In the genomic region with DNA sequence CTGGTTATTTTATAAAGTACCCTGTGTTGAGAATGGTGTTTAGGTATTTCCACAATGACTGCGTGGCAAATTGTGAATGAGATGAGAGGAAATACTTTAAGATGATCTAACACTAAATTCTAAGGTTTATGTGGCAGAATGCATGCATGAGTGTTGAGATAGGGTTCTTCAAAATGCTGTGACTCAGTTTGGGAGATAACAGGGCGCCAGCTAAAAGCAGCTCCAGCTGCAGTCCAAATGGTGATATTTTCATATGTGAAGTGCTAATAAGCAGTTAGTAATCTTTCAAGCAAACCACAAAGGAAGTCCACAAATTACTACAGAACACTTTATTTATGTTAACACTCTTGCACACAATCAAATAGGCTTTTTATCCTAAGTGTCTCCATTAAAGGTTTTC, we compare ENCODE assay signal across 1 cellular context.
TF ChIP-seq lines count a peak whose summit lies in the region.

No MANE protein-coding gene starts in this region.

TF ChIP-seq in K562, 482 proteins besides CTCF, POLR2A, EP300 and RAD21 (continued from another document and continues in another):
- TF ChIP-seq MEIS2 (IDR thresholded peaks at IDR 0.05; ENCODE audit: partially characterized antibody) (peak; percentile 42), GATAD2A (IDR thresholded peaks at IDR 0.05) (0 out of 2 replicates have a peak, but pooled peaks have one; percentile 42), PML (IDR thresholded peaks at IDR 0.05; ENCODE audit: low read length) (peak; percentile 58; the same call in 1 of the 2 replicates), NCOA6 (IDR thresholded peaks at IDR 0.05) (no peak), ZNF668 (CRISPR knock-in tag; IDR thresholded peaks at IDR 0.05) (no peak), KDM1A (IDR thresholded peaks at IDR 0.05) (peak in 1 of 2 experiments; percentile 36; a peak in 1 of 4 replicates), CC2D1A (IDR thresholded peaks at IDR 0.05) (peak; percentile 41; the same call in 1 of the 2 replicates), NUFIP1 (IDR thresholded peaks at IDR 0.05; ENCODE audit: partially characterized antibody) (peak; percentile 39), ZNF41 (CRISPR knock-in tag; conservative IDR thresholded peaks at IDR 0.05) (no peak), ARID1B (IDR thresholded peaks at IDR 0.05) (peak; percentile 86), MTA2 (IDR thresholded peaks at IDR 0.05; ENCODE audit: low read depth) (0 out of 2 replicates have a peak, but pooled peaks have one; percentile 23), GATAD2B (IDR thresholded peaks at IDR 0.05; ENCODE audit: borderline replicate concordance) (no peak), MEF2A (IDR thresholded peaks at IDR 0.05; ENCODE audit: control insufficient read depth, low read depth, low read length) (peak; percentile 64; the same call in 1 of the 2 replicates), TRIM28 (IDR thresholded peaks at IDR 0.05) (peak; percentile 96), TEAD4 (IDR thresholded peaks at IDR 0.05; ENCODE audit: low read length) (peak; percentile 90), TEAD4 (CRISPR knock-in tag; IDR thresholded peaks at IDR 0.05; ENCODE audit: borderline replicate concordance) (no peak), MXI1 (IDR thresholded peaks at IDR 0.05; ENCODE audit: low read depth, low read length) (no peak), SOX6 (IDR thresholded peaks at IDR 0.05) (peak; percentile 17; the same call in 1 of the 2 replicates), NFE2 (IDR thresholded peaks at IDR 0.05; ENCODE audit: low read depth) (peak; percentile 41), CREM (IDR thresholded peaks at IDR 0.05; ENCODE audit: low read depth) (0 out of 2 replicates have a peak, but pooled peaks have one; percentile 22), DPF2 (IDR thresholded peaks at IDR 0.05) (peak; percentile 88), ZNF175 (CRISPR knock-in tag; IDR thresholded peaks at IDR 0.05; ENCODE audit: low read depth) (0 out of 2 replicates have a peak, but pooled peaks have one; percentile 48), RB1 (IDR thresholded peaks at IDR 0.05; ENCODE audit: low read depth) (no peak), PCBP1 (IDR thresholded peaks at IDR 0.05; ENCODE audit: low read depth, low read length, poor library complexity, severe bottlenecking) (no peak), NCOA1 (IDR thresholded peaks at IDR 0.05; ENCODE audit: low read depth) (peak; percentile 32; the same call in 1 of the 2 replicates), CBX3 (IDR thresholded peaks at IDR 0.05; ENCODE audit: borderline replicate concordance in 1 of 2, low read length in 2 of 2) (peak in 1 of 2 experiments; percentile 98; a peak in 2 of 3 replicates), RBM17 (IDR thresholded peaks at IDR 0.05; ENCODE audit: borderline replicate concordance, low read depth, low read length) (no peak), TAL1 (IDR thresholded peaks at IDR 0.05) (peak; percentile 74), FUS (optimal IDR thresholded peaks at IDR 0.05; ENCODE audit: low read depth, low read length) (no peak), MAZ (CRISPR knock-in tag; conservative IDR thresholded peaks at IDR 0.05 in 1 of 2, IDR thresholded peaks at IDR 0.05 in 1 of 2) (0 out of 4 replicates have a peak, but pooled peaks of 1 of the 2 experiments have one; percentile 20), HDAC1 (IDR thresholded peaks at IDR 0.05) (peak in 1 of 2 experiments; percentile 61; a peak in 1 of 4 replicates), GATA2 (CRISPR knock-in tag; IDR thresholded peaks at IDR 0.05) (peak; percentile 71), STAT5A (IDR thresholded peaks at IDR 0.05; ENCODE audit: borderline replicate concordance, low read length) (peak; percentile 69), SMARCE1 (IDR thresholded peaks at IDR 0.05) (peak; percentile 63; the same call in 1 of the 2 replicates), TCF3 (CRISPR knock-in tag; IDR thresholded peaks at IDR 0.05) (peak; percentile 86), POLR2AphosphoS5 (IDR thresholded peaks at IDR 0.05; ENCODE audit: control insufficient read depth, insufficient read depth, low read depth, low read length) (peak; percentile 68; the same call in 1 of the 2 replicates), TRIM24 (IDR thresholded peaks at IDR 0.05) (peak; percentile 80 to 87), CBX5 (IDR thresholded peaks at IDR 0.05; ENCODE audit: borderline replicate concordance, low read depth) (peak; percentile 33; the same call in 1 of the 2 replicates), JUND (IDR thresholded peaks at IDR 0.05; ENCODE audit: borderline replicate concordance, low read depth, low read length) (peak; percentile 76), JUND (tag; IDR thresholded peaks at IDR 0.05; ENCODE audit: borderline replicate concordance, low read depth, low read length) (peak; percentile 77; the same call in 2 of the 3 replicates), ZNF584 (CRISPR knock-in tag; IDR thresholded peaks at IDR 0.05; ENCODE audit: low read depth) (peak; percentile 41; the same call in 1 of the 2 replicates), NCOR1 (IDR thresholded peaks at IDR 0.05) (peak; percentile 64), SMARCA4 (IDR thresholded peaks at IDR 0.05) (peak; percentile 81), NFRKB (IDR thresholded peaks at IDR 0.05; ENCODE audit: low read depth) (no peak), NFIC (IDR thresholded peaks at IDR 0.05) (peak; percentile 60), MYC (IDR thresholded peaks at IDR 0.05; ENCODE audit: low read depth, low read length) (no peak), MYC (CRISPR knock-in tag; IDR thresholded peaks at IDR 0.05; ENCODE audit: borderline replicate concordance, low read depth) (no peak), MTA3 (IDR thresholded peaks at IDR 0.05; ENCODE audit: borderline replicate concordance) (0 out of 2 replicates have a peak, but pooled peaks have one; percentile 60), TBP (optimal IDR thresholded peaks at IDR 0.05; ENCODE audit: low read depth, low read length) (no peak), CBFA2T2 (conservative IDR thresholded peaks at IDR 0.05) (peak; percentile 78), KLF16 (IDR thresholded peaks at IDR 0.05) (peak; percentile 72; the same call in 1 of the 2 replicates), SAFB2 (IDR thresholded peaks at IDR 0.05; ENCODE audit: borderline replicate concordance, low read depth, low read length, severe bottlenecking) (no peak), CXXC5 (CRISPR knock-in tag; IDR thresholded peaks at IDR 0.05) (0 out of 2 replicates have a peak, but pooled peaks have one; percentile 18), FOSL1 (tag; conservative IDR thresholded peaks at IDR 0.05) (peak; percentile 82), DACH1 (IDR thresholded peaks at IDR 0.05; ENCODE audit: partially characterized antibody) (peak; percentile 59), LEF1 (IDR thresholded peaks at IDR 0.05) (0 out of 2 replicates have a peak, but pooled peaks have one; percentile 26), CBFA2T3 (IDR thresholded peaks at IDR 0.05) (peak; percentile 89)
- TF ChIP-seq, protein P1, sequence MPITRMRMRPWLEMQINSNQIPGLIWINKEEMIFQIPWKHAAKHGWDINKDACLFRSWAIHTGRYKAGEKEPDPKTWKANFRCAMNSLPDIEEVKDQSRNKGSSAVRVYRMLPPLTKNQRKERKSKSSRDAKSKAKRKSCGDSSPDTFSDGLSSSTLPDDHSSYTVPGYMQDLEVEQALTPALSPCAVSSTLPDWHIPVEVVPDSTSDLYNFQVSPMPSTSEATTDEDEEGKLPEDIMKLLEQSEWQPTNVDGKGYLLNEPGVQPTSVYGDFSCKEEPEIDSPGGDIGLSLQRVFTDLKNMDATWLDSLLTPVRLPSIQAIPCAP (CRISPR knock-in tag; IDR thresholded peaks at IDR 0.05; ENCODE audit: borderline replicate concordance): no peak
- TF ChIP-seq, protein P2, sequence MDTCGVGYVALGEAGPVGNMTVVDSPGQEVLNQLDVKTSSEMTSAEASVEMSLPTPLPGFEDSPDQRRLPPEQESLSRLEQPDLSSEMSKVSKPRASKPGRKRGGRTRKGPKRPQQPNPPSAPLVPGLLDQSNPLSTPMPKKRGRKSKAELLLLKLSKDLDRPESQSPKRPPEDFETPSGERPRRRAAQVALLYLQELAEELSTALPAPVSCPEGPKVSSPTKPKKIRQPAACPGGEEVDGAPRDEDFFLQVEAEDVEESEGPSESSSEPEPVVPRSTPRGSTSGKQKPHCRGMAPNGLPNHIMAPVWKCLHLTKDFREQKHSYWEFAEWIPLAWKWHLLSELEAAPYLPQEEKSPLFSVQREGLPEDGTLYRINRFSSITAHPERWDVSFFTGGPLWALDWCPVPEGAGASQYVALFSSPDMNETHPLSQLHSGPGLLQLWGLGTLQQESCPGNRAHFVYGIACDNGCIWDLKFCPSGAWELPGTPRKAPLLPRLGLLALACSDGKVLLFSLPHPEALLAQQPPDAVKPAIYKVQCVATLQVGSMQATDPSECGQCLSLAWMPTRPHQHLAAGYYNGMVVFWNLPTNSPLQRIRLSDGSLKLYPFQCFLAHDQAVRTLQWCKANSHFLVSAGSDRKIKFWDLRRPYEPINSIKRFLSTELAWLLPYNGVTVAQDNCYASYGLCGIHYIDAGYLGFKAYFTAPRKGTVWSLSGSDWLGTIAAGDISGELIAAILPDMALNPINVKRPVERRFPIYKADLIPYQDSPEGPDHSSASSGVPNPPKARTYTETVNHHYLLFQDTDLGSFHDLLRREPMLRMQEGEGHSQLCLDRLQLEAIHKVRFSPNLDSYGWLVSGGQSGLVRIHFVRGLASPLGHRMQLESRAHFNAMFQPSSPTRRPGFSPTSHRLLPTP (IDR thresholded peaks at IDR 0.05; ENCODE audit: borderline replicate concordance, extremely low read depth, insufficient read length): no peak
- TF ChIP-seq, protein P3, sequence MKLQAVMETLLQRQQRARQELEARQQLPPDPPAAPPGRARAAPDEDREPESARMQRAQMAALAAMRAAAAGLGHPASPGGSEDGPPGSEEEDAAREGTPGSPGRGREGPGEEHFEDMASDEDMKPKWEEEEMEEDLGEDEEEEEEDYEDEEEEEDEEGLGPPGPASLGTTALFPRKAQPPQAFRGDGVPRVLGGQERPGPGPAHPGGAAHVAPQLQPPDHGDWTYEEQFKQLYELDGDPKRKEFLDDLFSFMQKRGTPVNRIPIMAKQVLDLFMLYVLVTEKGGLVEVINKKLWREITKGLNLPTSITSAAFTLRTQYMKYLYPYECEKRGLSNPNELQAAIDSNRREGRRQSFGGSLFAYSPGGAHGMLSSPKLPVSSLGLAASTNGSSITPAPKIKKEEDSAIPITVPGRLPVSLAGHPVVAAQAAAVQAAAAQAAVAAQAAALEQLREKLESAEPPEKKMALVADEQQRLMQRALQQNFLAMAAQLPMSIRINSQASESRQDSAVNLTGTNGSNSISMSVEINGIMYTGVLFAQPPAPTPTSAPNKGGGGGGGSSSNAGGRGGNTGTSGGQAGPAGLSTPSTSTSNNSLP (IDR thresholded peaks at IDR 0.05; ENCODE audit: borderline replicate concordance, low read depth, low read length): 0 out of 2 replicates have a peak, but pooled peaks have one; percentile 31
- TF ChIP-seq, protein P4, sequence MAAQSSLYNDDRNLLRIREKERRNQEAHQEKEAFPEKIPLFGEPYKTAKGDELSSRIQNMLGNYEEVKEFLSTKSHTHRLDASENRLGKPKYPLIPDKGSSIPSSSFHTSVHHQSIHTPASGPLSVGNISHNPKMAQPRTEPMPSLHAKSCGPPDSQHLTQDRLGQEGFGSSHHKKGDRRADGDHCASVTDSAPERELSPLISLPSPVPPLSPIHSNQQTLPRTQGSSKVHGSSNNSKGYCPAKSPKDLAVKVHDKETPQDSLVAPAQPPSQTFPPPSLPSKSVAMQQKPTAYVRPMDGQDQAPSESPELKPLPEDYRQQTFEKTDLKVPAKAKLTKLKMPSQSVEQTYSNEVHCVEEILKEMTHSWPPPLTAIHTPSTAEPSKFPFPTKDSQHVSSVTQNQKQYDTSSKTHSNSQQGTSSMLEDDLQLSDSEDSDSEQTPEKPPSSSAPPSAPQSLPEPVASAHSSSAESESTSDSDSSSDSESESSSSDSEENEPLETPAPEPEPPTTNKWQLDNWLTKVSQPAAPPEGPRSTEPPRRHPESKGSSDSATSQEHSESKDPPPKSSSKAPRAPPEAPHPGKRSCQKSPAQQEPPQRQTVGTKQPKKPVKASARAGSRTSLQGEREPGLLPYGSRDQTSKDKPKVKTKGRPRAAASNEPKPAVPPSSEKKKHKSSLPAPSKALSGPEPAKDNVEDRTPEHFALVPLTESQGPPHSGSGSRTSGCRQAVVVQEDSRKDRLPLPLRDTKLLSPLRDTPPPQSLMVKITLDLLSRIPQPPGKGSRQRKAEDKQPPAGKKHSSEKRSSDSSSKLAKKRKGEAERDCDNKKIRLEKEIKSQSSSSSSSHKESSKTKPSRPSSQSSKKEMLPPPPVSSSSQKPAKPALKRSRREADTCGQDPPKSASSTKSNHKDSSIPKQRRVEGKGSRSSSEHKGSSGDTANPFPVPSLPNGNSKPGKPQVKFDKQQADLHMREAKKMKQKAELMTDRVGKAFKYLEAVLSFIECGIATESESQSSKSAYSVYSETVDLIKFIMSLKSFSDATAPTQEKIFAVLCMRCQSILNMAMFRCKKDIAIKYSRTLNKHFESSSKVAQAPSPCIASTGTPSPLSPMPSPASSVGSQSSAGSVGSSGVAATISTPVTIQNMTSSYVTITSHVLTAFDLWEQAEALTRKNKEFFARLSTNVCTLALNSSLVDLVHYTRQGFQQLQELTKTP (IDR thresholded peaks at IDR 0.05; ENCODE audit: low read depth in 1 of 2, partially characterized antibody in 2 of 2): no peak
- TF ChIP-seq, protein P5, sequence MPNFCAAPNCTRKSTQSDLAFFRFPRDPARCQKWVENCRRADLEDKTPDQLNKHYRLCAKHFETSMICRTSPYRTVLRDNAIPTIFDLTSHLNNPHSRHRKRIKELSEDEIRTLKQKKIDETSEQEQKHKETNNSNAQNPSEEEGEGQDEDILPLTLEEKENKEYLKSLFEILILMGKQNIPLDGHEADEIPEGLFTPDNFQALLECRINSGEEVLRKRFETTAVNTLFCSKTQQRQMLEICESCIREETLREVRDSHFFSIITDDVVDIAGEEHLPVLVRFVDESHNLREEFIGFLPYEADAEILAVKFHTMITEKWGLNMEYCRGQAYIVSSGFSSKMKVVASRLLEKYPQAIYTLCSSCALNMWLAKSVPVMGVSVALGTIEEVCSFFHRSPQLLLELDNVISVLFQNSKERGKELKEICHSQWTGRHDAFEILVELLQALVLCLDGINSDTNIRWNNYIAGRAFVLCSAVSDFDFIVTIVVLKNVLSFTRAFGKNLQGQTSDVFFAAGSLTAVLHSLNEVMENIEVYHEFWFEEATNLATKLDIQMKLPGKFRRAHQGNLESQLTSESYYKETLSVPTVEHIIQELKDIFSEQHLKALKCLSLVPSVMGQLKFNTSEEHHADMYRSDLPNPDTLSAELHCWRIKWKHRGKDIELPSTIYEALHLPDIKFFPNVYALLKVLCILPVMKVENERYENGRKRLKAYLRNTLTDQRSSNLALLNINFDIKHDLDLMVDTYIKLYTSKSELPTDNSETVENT (CRISPR knock-in tag; IDR thresholded peaks at IDR 0.05): no peak
- TF ChIP-seq, protein P6, sequence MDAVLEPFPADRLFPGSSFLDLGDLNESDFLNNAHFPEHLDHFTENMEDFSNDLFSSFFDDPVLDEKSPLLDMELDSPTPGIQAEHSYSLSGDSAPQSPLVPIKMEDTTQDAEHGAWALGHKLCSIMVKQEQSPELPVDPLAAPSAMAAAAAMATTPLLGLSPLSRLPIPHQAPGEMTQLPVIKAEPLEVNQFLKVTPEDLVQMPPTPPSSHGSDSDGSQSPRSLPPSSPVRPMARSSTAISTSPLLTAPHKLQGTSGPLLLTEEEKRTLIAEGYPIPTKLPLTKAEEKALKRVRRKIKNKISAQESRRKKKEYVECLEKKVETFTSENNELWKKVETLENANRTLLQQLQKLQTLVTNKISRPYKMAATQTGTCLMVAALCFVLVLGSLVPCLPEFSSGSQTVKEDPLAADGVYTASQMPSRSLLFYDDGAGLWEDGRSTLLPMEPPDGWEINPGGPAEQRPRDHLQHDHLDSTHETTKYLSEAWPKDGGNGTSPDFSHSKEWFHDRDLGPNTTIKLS (IDR thresholded peaks at IDR 0.05; ENCODE audit: borderline replicate concordance, low read depth): peak; percentile 42; the same call in 1 of the 2 replicates
